In the genomic region with DNA sequence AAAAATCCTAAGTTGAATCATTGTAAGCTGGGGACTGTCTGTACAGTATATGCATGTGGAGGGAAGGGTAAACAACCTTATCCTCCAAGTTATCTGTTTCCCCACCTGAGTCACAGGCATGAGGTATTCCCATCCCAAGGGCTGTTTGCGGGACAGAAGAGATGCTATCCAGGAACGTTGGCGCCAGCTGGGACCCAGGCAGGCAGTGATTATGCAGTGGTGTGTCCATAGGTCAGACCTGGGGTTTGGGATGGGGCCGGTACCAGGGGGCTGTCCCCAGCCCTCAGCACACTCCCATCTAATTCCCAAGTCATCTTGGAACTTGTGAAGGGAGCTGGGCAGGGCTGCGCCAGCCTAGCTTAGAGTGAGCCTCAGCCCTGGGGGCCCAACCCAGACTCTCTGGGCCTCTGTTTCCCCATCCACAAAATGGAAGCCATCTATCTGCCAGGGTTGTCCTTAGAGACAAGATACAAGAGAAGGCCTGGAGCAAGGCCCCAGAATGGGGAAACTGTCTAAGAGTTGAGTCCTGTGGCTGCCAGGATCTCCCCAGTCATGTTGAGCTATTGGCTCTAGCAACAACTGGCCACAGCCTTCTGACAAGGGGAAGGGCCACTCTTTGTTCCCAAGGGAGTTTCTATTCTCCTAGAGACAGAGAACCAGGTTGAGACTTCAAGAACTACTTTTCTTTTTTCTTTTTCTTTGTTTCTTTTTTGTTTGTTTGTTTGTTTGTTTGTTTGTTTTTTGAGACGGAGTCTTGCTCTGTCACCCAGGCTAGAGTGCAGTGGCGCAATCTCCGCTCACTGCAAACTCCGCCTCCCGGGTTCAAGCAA, we compare ENCODE assay signal across 1 cellular context.
A peak's percentile ranks its signal among the peaks of the same experiment; 100 is the strongest.
TF ChIP-seq lines count a peak whose summit lies in the region.

No MANE protein-coding gene starts in this region.

TF ChIP-seq in HepG2, 621 proteins besides CTCF, POLR2A, EP300 and RAD21:
- TF ChIP-seq, protein P1, sequence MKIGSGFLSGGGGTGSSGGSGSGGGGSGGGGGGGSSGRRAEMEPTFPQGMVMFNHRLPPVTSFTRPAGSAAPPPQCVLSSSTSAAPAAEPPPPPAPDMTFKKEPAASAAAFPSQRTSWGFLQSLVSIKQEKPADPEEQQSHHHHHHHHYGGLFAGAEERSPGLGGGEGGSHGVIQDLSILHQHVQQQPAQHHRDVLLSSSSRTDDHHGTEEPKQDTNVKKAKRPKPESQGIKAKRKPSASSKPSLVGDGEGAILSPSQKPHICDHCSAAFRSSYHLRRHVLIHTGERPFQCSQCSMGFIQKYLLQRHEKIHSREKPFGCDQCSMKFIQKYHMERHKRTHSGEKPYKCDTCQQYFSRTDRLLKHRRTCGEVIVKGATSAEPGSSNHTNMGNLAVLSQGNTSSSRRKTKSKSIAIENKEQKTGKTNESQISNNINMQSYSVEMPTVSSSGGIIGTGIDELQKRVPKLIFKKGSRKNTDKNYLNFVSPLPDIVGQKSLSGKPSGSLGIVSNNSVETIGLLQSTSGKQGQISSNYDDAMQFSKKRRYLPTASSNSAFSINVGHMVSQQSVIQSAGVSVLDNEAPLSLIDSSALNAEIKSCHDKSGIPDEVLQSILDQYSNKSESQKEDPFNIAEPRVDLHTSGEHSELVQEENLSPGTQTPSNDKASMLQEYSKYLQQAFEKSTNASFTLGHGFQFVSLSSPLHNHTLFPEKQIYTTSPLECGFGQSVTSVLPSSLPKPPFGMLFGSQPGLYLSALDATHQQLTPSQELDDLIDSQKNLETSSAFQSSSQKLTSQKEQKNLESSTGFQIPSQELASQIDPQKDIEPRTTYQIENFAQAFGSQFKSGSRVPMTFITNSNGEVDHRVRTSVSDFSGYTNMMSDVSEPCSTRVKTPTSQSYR (CRISPR knock-in tag; IDR thresholded peaks at IDR 0.05; ENCODE audit: borderline replicate concordance) = no peak
- TF ChIP-seq ZNF792 (CRISPR knock-in tag; IDR thresholded peaks at IDR 0.05) (no peak), ZNF772 (CRISPR knock-in tag; IDR thresholded peaks at IDR 0.05) (0 out of 2 replicates have a peak, but pooled peaks have one; percentile 32), DPF2 (CRISPR knock-in tag; IDR thresholded peaks at IDR 0.05; ENCODE audit: borderline replicate concordance, low read depth) (no peak), NR2C2 (CRISPR knock-in tag; IDR thresholded peaks at IDR 0.05; ENCODE audit: borderline replicate concordance) (no peak), CREB1 (IDR thresholded peaks at IDR 0.05) (no peak), CREB1 (CRISPR knock-in tag; IDR thresholded peaks at IDR 0.05) (0 out of 2 replicates have a peak, but pooled peaks have one; percentile 16), ZNF768 (CRISPR knock-in tag; IDR thresholded peaks at IDR 0.05) (no peak), BCL6 (CRISPR knock-in tag; IDR thresholded peaks at IDR 0.05) (peak; percentile 67), ZNF816 (CRISPR knock-in tag; IDR thresholded peaks at IDR 0.05; ENCODE audit: borderline replicate concordance) (no peak), FOXA1 (IDR thresholded peaks at IDR 0.05) (no peak), FOXA1 (CRISPR knock-in tag; IDR thresholded peaks at IDR 0.05) (0 out of 2 replicates have a peak, but pooled peaks have one; percentile 11), LCORL (IDR thresholded peaks at IDR 0.05) (no peak), LCORL (CRISPR knock-in tag; IDR thresholded peaks at IDR 0.05) (0 out of 2 replicates have a peak, but pooled peaks have one; percentile 30), ZNF800 (CRISPR knock-in tag; IDR thresholded peaks at IDR 0.05) (no peak), ZNF382 (CRISPR knock-in tag; IDR thresholded peaks at IDR 0.05; ENCODE audit: borderline replicate concordance) (no peak)
TF ChIP-seq in HepG2: peak in this region for 5.
